2 cellular contexts compared by ENCODE assay signal in genomic region chr3:155282416-155283091, GRCh38.
A peak's percentile ranks its signal among the peaks of the same experiment; 100 is the strongest.
TF ChIP-seq lines count a peak whose summit lies in the region.

No MANE protein-coding gene starts in this region.

TF ChIP-seq in IMR-90, 13 proteins besides CTCF, POLR2A, EP300 and RAD21:
- TF ChIP-seq MAFK (IDR thresholded peaks at IDR 0.05; ENCODE audit: low read depth, low read length): peak; percentile 74
- TF ChIP-seq, protein P1, sequence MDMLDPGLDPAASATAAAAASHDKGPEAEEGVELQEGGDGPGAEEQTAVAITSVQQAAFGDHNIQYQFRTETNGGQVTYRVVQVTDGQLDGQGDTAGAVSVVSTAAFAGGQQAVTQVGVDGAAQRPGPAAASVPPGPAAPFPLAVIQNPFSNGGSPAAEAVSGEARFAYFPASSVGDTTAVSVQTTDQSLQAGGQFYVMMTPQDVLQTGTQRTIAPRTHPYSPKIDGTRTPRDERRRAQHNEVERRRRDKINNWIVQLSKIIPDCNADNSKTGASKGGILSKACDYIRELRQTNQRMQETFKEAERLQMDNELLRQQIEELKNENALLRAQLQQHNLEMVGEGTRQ (IDR thresholded peaks at IDR 0.05; ENCODE audit: low read depth, low read length): no peak
- no peak for TF ChIP-seq RCOR1 (IDR thresholded peaks at IDR 0.05; ENCODE audit: insufficient replicate concordance, low read length)

TF ChIP-seq in K562, 482 proteins besides CTCF, POLR2A, EP300 and RAD21 (continues in another document):
- TF ChIP-seq, protein P2, sequence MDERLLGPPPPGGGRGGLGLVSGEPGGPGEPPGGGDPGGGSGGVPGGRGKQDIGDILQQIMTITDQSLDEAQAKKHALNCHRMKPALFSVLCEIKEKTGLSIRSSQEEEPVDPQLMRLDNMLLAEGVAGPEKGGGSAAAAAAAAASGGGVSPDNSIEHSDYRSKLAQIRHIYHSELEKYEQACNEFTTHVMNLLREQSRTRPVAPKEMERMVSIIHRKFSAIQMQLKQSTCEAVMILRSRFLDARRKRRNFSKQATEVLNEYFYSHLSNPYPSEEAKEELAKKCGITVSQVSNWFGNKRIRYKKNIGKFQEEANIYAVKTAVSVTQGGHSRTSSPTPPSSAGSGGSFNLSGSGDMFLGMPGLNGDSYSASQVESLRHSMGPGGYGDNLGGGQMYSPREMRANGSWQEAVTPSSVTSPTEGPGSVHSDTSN (CRISPR knock-in tag; IDR thresholded peaks at IDR 0.05; ENCODE audit: low read depth): no peak
- TF ChIP-seq, protein P2 (tag; conservative IDR thresholded peaks at IDR 0.05; ENCODE audit: low read depth): peak; percentile 63
- TF ChIP-seq SOX6 (IDR thresholded peaks at IDR 0.05) (peak; percentile 99), ZNF253 (CRISPR knock-in tag; conservative IDR thresholded peaks at IDR 0.05) (no peak), TAF9B (IDR thresholded peaks at IDR 0.05; ENCODE audit: partially characterized antibody) (peak; percentile 60), MTA1 (IDR thresholded peaks at IDR 0.05; ENCODE audit: borderline replicate concordance) (peak; percentile 79), ARNT (IDR thresholded peaks at IDR 0.05) (peak; percentile 71 to 93; a peak in 3 of 4 replicates), STAT5B (CRISPR knock-in tag; IDR thresholded peaks at IDR 0.05) (no peak), BRD9 (IDR thresholded peaks at IDR 0.05; ENCODE audit: low read depth, partially characterized antibody) (peak; percentile 33), THRAP3 (IDR thresholded peaks at IDR 0.05; ENCODE audit: borderline replicate concordance) (no peak), SIRT6 (IDR thresholded peaks at IDR 0.05; ENCODE audit: low read depth, low read length) (no peak), ZC3H8 (IDR thresholded peaks at IDR 0.05) (no peak), HMBOX1 (IDR thresholded peaks at IDR 0.05) (peak; percentile 94), POLR2B (IDR thresholded peaks at IDR 0.05; ENCODE audit: low read depth, partially characterized antibody) (no peak), KDM1A (IDR thresholded peaks at IDR 0.05) (peak; percentile 75 to 84), ESRRB (CRISPR knock-in tag; IDR thresholded peaks at IDR 0.05; ENCODE audit: borderline replicate concordance) (no peak), ZNF699 (CRISPR knock-in tag; IDR thresholded peaks at IDR 0.05; ENCODE audit: insufficient replicate concordance) (no peak), BDP1 (IDR thresholded peaks at IDR 0.05; ENCODE audit: insufficient read depth, insufficient read length) (no peak), XRCC3 (IDR thresholded peaks at IDR 0.05) (no peak), TAL1 (IDR thresholded peaks at IDR 0.05) (peak; percentile 93), JUND (IDR thresholded peaks at IDR 0.05; ENCODE audit: borderline replicate concordance, low read depth, low read length) (peak; percentile 18; the same call in 1 of the 2 replicates), JUND (tag; IDR thresholded peaks at IDR 0.05; ENCODE audit: borderline replicate concordance, low read depth, low read length) (no peak), IRF1 (CRISPR knock-in tag; IDR thresholded peaks at IDR 0.05; ENCODE audit: borderline replicate concordance) (no peak), ZNF175 (CRISPR knock-in tag; IDR thresholded peaks at IDR 0.05; ENCODE audit: low read depth) (0 out of 2 replicates have a peak, but pooled peaks have one; percentile 28), HLTF (IDR thresholded peaks at IDR 0.05) (peak; percentile 97), ATF1 (CRISPR knock-in tag; IDR thresholded peaks at IDR 0.05) (no peak), ATF1 (tag; IDR thresholded peaks at IDR 0.05) (peak; percentile 58), CHD4 (IDR thresholded peaks at IDR 0.05; ENCODE audit: insufficient read depth, insufficient replicate concordance, low read depth, low read length, poor library complexity, severe bottlenecking) (no peak), SMC3 (conservative IDR thresholded peaks at IDR 0.05; ENCODE audit: insufficient read depth, low read depth, low read length) (no peak), SMARCA4 (IDR thresholded peaks at IDR 0.05) (peak; percentile 89), PHTF2 (CRISPR knock-in tag; IDR thresholded peaks at IDR 0.05) (no peak), RCOR1 (IDR thresholded peaks at IDR 0.05; ENCODE audit: borderline replicate concordance in 1 of 2, low read depth in 2 of 2, low read length in 2 of 2) (peak; percentile 19 to 62; a peak in 2 of 4 replicates), ETV5 (CRISPR knock-in tag; IDR thresholded peaks at IDR 0.05; ENCODE audit: low read depth) (no peak), E4F1 (CRISPR knock-in tag; IDR thresholded peaks at IDR 0.05; ENCODE audit: borderline replicate concordance) (no peak), GTF2E2 (tag; IDR thresholded peaks at IDR 0.05) (no peak; the same call in 1 of the 2 replicates)
- TF ChIP-seq, protein P3, sequence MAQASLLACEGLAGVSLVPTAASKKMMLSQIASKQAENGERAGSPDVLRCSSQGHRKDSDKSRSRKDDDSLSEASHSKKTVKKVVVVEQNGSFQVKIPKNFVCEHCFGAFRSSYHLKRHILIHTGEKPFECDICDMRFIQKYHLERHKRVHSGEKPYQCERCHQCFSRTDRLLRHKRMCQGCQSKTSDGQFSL (CRISPR knock-in tag; IDR thresholded peaks at IDR 0.05): no peak
- TF ChIP-seq, protein P3 (tag; IDR thresholded peaks at IDR 0.05): no peak
- TF ChIP-seq, protein P4, sequence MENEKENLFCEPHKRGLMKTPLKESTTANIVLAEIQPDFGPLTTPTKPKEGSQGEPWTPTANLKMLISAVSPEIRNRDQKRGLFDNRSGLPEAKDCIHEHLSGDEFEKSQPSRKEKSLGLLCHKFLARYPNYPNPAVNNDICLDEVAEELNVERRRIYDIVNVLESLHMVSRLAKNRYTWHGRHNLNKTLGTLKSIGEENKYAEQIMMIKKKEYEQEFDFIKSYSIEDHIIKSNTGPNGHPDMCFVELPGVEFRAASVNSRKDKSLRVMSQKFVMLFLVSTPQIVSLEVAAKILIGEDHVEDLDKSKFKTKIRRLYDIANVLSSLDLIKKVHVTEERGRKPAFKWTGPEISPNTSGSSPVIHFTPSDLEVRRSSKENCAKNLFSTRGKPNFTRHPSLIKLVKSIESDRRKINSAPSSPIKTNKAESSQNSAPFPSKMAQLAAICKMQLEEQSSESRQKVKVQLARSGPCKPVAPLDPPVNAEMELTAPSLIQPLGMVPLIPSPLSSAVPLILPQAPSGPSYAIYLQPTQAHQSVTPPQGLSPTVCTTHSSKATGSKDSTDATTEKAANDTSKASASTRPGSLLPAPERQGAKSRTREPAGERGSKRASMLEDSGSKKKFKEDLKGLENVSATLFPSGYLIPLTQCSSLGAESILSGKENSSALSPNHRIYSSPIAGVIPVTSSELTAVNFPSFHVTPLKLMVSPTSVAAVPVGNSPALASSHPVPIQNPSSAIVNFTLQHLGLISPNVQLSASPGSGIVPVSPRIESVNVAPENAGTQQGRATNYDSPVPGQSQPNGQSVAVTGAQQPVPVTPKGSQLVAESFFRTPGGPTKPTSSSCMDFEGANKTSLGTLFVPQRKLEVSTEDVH (IDR thresholded peaks at IDR 0.05; ENCODE audit: low read depth, partially characterized antibody): no peak
- TF ChIP-seq, protein P5, sequence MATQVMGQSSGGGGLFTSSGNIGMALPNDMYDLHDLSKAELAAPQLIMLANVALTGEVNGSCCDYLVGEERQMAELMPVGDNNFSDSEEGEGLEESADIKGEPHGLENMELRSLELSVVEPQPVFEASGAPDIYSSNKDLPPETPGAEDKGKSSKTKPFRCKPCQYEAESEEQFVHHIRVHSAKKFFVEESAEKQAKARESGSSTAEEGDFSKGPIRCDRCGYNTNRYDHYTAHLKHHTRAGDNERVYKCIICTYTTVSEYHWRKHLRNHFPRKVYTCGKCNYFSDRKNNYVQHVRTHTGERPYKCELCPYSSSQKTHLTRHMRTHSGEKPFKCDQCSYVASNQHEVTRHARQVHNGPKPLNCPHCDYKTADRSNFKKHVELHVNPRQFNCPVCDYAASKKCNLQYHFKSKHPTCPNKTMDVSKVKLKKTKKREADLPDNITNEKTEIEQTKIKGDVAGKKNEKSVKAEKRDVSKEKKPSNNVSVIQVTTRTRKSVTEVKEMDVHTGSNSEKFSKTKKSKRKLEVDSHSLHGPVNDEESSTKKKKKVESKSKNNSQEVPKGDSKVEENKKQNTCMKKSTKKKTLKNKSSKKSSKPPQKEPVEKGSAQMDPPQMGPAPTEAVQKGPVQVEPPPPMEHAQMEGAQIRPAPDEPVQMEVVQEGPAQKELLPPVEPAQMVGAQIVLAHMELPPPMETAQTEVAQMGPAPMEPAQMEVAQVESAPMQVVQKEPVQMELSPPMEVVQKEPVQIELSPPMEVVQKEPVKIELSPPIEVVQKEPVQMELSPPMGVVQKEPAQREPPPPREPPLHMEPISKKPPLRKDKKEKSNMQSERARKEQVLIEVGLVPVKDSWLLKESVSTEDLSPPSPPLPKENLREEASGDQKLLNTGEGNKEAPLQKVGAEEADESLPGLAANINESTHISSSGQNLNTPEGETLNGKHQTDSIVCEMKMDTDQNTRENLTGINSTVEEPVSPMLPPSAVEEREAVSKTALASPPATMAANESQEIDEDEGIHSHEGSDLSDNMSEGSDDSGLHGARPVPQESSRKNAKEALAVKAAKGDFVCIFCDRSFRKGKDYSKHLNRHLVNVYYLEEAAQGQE (CRISPR knock-in tag; IDR thresholded peaks at IDR 0.05; ENCODE audit: low read depth): no peak
- TF ChIP-seq, protein P6, sequence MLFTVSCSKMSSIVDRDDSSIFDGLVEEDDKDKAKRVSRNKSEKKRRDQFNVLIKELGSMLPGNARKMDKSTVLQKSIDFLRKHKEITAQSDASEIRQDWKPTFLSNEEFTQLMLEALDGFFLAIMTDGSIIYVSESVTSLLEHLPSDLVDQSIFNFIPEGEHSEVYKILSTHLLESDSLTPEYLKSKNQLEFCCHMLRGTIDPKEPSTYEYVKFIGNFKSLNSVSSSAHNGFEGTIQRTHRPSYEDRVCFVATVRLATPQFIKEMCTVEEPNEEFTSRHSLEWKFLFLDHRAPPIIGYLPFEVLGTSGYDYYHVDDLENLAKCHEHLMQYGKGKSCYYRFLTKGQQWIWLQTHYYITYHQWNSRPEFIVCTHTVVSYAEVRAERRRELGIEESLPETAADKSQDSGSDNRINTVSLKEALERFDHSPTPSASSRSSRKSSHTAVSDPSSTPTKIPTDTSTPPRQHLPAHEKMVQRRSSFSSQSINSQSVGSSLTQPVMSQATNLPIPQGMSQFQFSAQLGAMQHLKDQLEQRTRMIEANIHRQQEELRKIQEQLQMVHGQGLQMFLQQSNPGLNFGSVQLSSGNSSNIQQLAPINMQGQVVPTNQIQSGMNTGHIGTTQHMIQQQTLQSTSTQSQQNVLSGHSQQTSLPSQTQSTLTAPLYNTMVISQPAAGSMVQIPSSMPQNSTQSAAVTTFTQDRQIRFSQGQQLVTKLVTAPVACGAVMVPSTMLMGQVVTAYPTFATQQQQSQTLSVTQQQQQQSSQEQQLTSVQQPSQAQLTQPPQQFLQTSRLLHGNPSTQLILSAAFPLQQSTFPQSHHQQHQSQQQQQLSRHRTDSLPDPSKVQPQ (CRISPR knock-in tag; IDR thresholded peaks at IDR 0.05; ENCODE audit: borderline replicate concordance): no peak
